In the genomic region with DNA sequence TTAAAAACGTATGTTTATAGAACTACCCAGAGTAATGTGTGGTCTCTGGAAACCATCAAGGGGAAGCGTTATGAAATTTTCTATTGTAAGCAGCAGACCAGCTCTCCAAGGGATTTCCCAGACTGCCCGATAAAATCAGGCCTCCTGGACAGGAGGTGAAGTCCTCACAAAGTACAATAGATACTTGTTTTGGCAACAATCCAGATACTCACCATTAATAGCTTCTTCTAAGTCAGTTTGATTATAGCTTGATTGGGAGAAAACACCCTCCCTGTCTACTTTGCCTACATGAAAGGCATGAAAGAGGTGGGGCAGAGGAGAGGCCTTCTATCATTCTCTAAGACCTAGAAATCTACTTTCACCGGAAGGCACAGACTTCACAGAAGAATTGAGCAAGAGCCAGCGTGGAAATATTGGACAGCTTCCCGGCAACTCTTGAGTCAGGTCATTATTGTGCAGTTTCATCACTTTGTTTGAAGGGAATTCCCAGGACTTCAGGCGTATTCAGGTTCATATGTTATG, we compare ENCODE assay signal across 8 cellular contexts.
A peak's percentile ranks its signal among the peaks of the same experiment; 100 is the strongest.
DNase-seq lines count a peak whose midpoint lies in the region; ATAC-seq, FAIRE-seq and TF ChIP-seq lines count a peak whose summit lies in the region.

No MANE protein-coding gene starts in this region.

- no peaks in the 10 kb centered on the region for H3K9me1 ChIP-seq in keratinocyte (ENCODE audit: control insufficient read depth, extremely low read depth, insufficient read depth, low read length)

- peak; percentile 83 for FAIRE-seq in keratinocyte (lab: Jason Lieb, UNC)

- H3K27me3 Mint-ChIP-seq in activated CD8-positive, alpha-beta T cell treated with anti-CD3 and anti-CD28 coated beads, Interleukin-2, amount 10 ng/mL, durations not matched to agents 7 days and 5 days (ENCODE audit: low read depth), result no peaks in the 10 kb centered on the region

- H3K4me1 ChIP-seq in adrenal gland (replicated peaks in 1 of 2) (peaks cover 5 to 19% of the 10 kb centered on the region in 2 donors), keratinocyte (ENCODE audit: control insufficient read depth, extremely low read depth, insufficient read depth, low read length) (peaks cover 30% of the 10 kb centered on the region), thoracic aorta (ENCODE audit: control insufficient read depth in 1 of 2, low read depth in 2 of 2) (peaks cover 26 to 34% of the 10 kb centered on the region in 2 donors)

- no peaks in the 10 kb centered on the region for H3K9me3 Mint-ChIP-seq in activated CD8-positive, alpha-beta T cell treated with anti-CD3 and anti-CD28 coated beads, Interleukin-2, amount 10 ng/mL, durations not matched to agents 7 days and 5 days (ENCODE audit: insufficient read depth)

- CTCF ChIA-PET in activated CD8-positive, alpha-beta T cell treated with anti-CD3 and anti-CD28 coated beads, Interleukin-2, amount 10 ng/mL, durations not matched to agents 7 days and 5 days (lab: Charles Lee), result interaction anchor here (1.4 to 3.2 kb wide), 2 partner anchors 8 to 59 kb away, joined by 4 to 19 read pairs; no protein-coding TSS in a partner anchor

- no peak for TF ChIP-seq CTCF in adrenal gland (IDR thresholded peaks at IDR 0.05)
- TF ChIP-seq CTCF in keratinocyte (optimal IDR thresholded peaks at IDR 0.05 in 1 of 3, IDR thresholded peaks at IDR 0.05 in 1 of 3, conservative IDR thresholded peaks at IDR 0.05 in 1 of 3; ENCODE audit: extremely low read depth in 1 of 3, insufficient read depth in 2 of 3, low read length in 3 of 3), result no peak
- TF ChIP-seq CTCF in thoracic aorta (IDR thresholded peaks at IDR 0.05), result no peak

- intact Hi-C loops in adrenal gland (cut with DNase I), result no loop called here

- no peaks in the 10 kb centered on the region for H3K36me3 ChIP-seq in adrenal gland (replicated peaks in 1 of 2)
- no peaks in the 10 kb centered on the region for H3K36me3 ChIP-seq in keratinocyte (ENCODE audit: control insufficient read depth in 2 of 2, extremely low read depth in 1 of 2, insufficient read depth in 2 of 2, low read length in 2 of 2)
- H3K36me3 ChIP-seq in thoracic aorta, result no peaks in the 10 kb centered on the region

- H3K27ac ChIP-seq in adrenal gland, result peak overlapping the region in 3 of 5 donors; percentile 25 to 52 (median 46)
- H3K27ac ChIP-seq in keratinocyte (ENCODE audit: control insufficient read depth, insufficient read depth, low read length), result peak overlapping the region; percentile 80
- peak overlapping the region; percentile 21 to 62 for H3K27ac ChIP-seq in thoracic aorta

- peaks cover 2% of the 10 kb centered on the region for H3K36me3 Mint-ChIP-seq in activated CD8-positive, alpha-beta T cell treated with anti-CD3 and anti-CD28 coated beads, Interleukin-2, amount 10 ng/mL, durations not matched to agents 7 days and 5 days (ENCODE audit: low read depth)

- H3K79me2 ChIP-seq in keratinocyte (ENCODE audit: control insufficient read depth, insufficient read depth, low read length), result no peaks in the 10 kb centered on the region

- 11 to 18% (median 13%) methylated on average over 7 of the region's 7 CpGs for WGBS in adrenal gland, 4 donors

- ATAC-seq in thoracic aorta (ENCODE audit: insufficient number of reproducible peaks, low FRiP score, low read depth), result peak; percentile 85
- ATAC-seq in activated CD8-positive, alpha-beta T cell treated with anti-CD3 and anti-CD28 coated beads, Interleukin-2, amount 10 ng/mL, durations not matched to agents 7 days and 5 days, result no peak

- no peak overlapping the region for H2AFZ ChIP-seq in keratinocyte (ENCODE audit: control insufficient read depth, low read length)

- peak overlapping the region; percentile 56 for H3K4me2 ChIP-seq in keratinocyte (ENCODE audit: control insufficient read depth, extremely low read depth, insufficient read depth, low read depth, low read length)

- no peaks in the 10 kb centered on the region for H3K27me3 ChIP-seq in adrenal gland
- no peaks in the 10 kb centered on the region for H3K27me3 ChIP-seq in keratinocyte (ENCODE audit: control insufficient read depth, extremely low read depth, insufficient read depth, low read length)
- H3K27me3 ChIP-seq in thoracic aorta (replicated peaks; ENCODE audit: insufficient read depth), result no peaks in the 10 kb centered on the region

- POLR2A ChIA-PET in activated CD8-positive, alpha-beta T cell treated with anti-CD3 and anti-CD28 coated beads, Interleukin-2, amount 10 ng/mL, durations not matched to agents 7 days and 5 days (lab: Charles Lee), result interaction anchor here (1.0 kb wide), 1 partner anchor 59 kb away, joined by 3 read pairs; no protein-coding TSS in a partner anchor

- no peak overlapping the region for H3K27ac Mint-ChIP-seq in activated CD8-positive, alpha-beta T cell treated with anti-CD3 and anti-CD28 coated beads, Interleukin-2, amount 10 ng/mL, durations not matched to agents 7 days and 5 days

- no peaks in the 10 kb centered on the region for H4K20me1 ChIP-seq in keratinocyte (ENCODE audit: control insufficient read depth, extremely low read depth, insufficient read depth, low read length)

- peaks cover 38% of the 10 kb centered on the region for H3K4me1 Mint-ChIP-seq in activated CD8-positive, alpha-beta T cell treated with anti-CD3 and anti-CD28 coated beads, Interleukin-2, amount 10 ng/mL, durations not matched to agents 7 days and 5 days (ENCODE audit: low read depth)

- no peaks in the 10 kb centered on the region for H3K9me3 ChIP-seq in adrenal gland (replicated peaks in 1 of 3)
- no peaks in the 10 kb centered on the region for H3K9me3 ChIP-seq in keratinocyte (ENCODE audit: control insufficient read depth, low read depth, low read length)
- no peaks in the 10 kb centered on the region for H3K9me3 ChIP-seq in thoracic aorta

- dilution Hi-C loops in keratinocyte (cut with MboI; ENCODE audit: extremely low pct_ligation_motif_present, low sequenced_read_pairs), result no loop called here

- H3K4me3 ChIP-seq in adrenal gland (no peak overlapping the region), keratinocyte (ENCODE audit: control insufficient read depth in 2 of 3, extremely low read depth in 1 of 3, insufficient read depth in 2 of 3, low read depth in 1 of 3, low read length in 3 of 3) (no peak overlapping the region), thoracic aorta (no peak overlapping the region)

- H3K9ac ChIP-seq in keratinocyte (ENCODE audit: control insufficient read depth, extremely low read depth, insufficient read depth, low read length), result no peak overlapping the region

- DNase-seq in HT1080 (ENCODE audit: low read depth), result peak; percentile 94
- peak; percentile 80 to 96 (median 89) for DNase-seq in adrenal gland
- peak; percentile 73 for DNase-seq in keratinocyte (ENCODE audit: low read depth, low spot score)
- DNase-seq in thoracic aorta (ENCODE audit: low spot score), result peak; percentile 79
- DNase-seq in stimulated activated CD4-positive, alpha-beta T cell treated with anti-CD3 and anti-CD28 coated beads, Interleukin-15, amount 100 ng/mL, for 24 hours, result no peak
- no peak for DNase-seq in AML-193 (lab: John Stamatoyannopoulos, UW)
- DNase-seq in activated CD8-positive, alpha-beta T cell treated with anti-CD3 and anti-CD28 coated beads, Interleukin-2, amount 10 ng/mL, durations not matched to agents 7 days and 5 days, result no peak
- DNase-seq in stimulated activated CD4-positive, alpha-beta T cell treated with anti-CD3 and anti-CD28 coated beads, Interleukin-4, amount 100 ng/mL, for 4 hours, result no peak

- no peak for TF ChIP-seq POLR2A in adrenal gland (IDR thresholded peaks at IDR 0.05)

- H3K4me3 Mint-ChIP-seq in activated CD8-positive, alpha-beta T cell treated with anti-CD3 and anti-CD28 coated beads, Interleukin-2, amount 10 ng/mL, durations not matched to agents 7 days and 5 days, result no peak overlapping the region

Comparison
In these comparisons a context has a peak if more than half of its experiments do, and no peak if none do; other contexts are left out.
1. DNase-seq: peak in HT1080 (single experiment), adrenal gland (7 of 7), keratinocyte (single experiment) and thoracic aorta (single experiment); none in stimulated activated CD4-positive, alpha-beta T cell treated with anti-CD3 and anti-CD28 coated beads, Interleukin-15, amount 100 ng/mL, for 24 hours (single experiment), AML-193 (0 of 2), activated CD8-positive, alpha-beta T cell treated with anti-CD3 and anti-CD28 coated beads, Interleukin-2, amount 10 ng/mL, durations not matched to agents 7 days and 5 days (single experiment) and stimulated activated CD4-positive, alpha-beta T cell treated with anti-CD3 and anti-CD28 coated beads, Interleukin-4, amount 100 ng/mL, for 4 hours (0 of 2).
2. Peak in every context shown above with its lines, with median percentiles within 50 percentile points of each other: H3K27ac ChIP-seq.